ENCODE assay signal across 19 cellular contexts in genomic region chr12:108152179-108152538, GRCh38. TPM values are rescaled to one million over a fixed set of nuclear protein-coding genes. Genes with fewer than 3 reads are reported as not detected.
A peak's percentile ranks its signal among the peaks of the same experiment; 100 is the strongest.
DNase-seq lines count a peak whose midpoint lies in the region; ATAC-seq and TF ChIP-seq lines count a peak whose summit lies in the region.
"Had no signal": no experiment of that assay in that cellular context is flagged by ENCODE, and none has a peak within 500 bp of the region (broad histone marks: within the 10 kb centered on the region; RNA-seq: fewer than 3 reads in every experiment).

No MANE protein-coding gene starts in this region.

- ATAC-seq in WTC11, result no peak
- no peak for ATAC-seq in GM18873 (IDR thresholded peaks at IDR 0.05; ENCODE audit: low FRiP score, unreplicated experiment)

- H3K27ac Mint-ChIP-seq in WTC11 (no peak overlapping the region), nephron progenitor cell (no peak overlapping the region)
- H3K27ac Mint-ChIP-seq: B cell; CD14-positive monocyte; CD4-positive, alpha-beta memory T cell had no signal

- H3K9me3 ChIP-seq in BLaER1, result no peaks in the 10 kb centered on the region
- H3K9me3 ChIP-seq: BLaER1 treated with 17β-estradiol and CSF1 and Interleukin-3, amounts not matched to agents 10 nM and 100 nM had no signal

- H3K27me3 Mint-ChIP-seq in WTC11 (ENCODE audit: low read depth), result no peaks in the 10 kb centered on the region; the same call in 1 of the 2 replicates
- H3K27me3 Mint-ChIP-seq in nephron progenitor cell (ENCODE audit: low read depth, poor library complexity), result peaks cover 19% of the 10 kb centered on the region

- H3K4me3 Mint-ChIP-seq in WTC11 (no peak overlapping the region), nephron progenitor cell (peak overlapping the region; percentile 45)
- H3K4me3 Mint-ChIP-seq: B cell; CD14-positive monocyte; CD4-positive, alpha-beta memory T cell had no signal

- POLR2A ChIA-PET in WTC11 (lab: Charles Lee), result no interaction called here

- peaks cover 23% of the 10 kb centered on the region for H3K4me1 Mint-ChIP-seq in WTC11
- peaks cover 43% of the 10 kb centered on the region for H3K4me1 Mint-ChIP-seq in nephron progenitor cell
- H3K4me1 Mint-ChIP-seq: B cell; CD14-positive monocyte; CD4-positive, alpha-beta memory T cell had no signal

- H3K36me3 ChIP-seq in BLaER1, result no peaks in the 10 kb centered on the region
- H3K36me3 ChIP-seq: BLaER1 treated with 17β-estradiol and CSF1 and Interleukin-3, amounts not matched to agents 10 nM and 100 nM had no signal

- H3K4me2 ChIP-seq in BLaER1, result peak overlapping the region; percentile 10; the same call in 1 of the 2 replicates

- no peak overlapping the region for H3K9ac ChIP-seq in BLaER1
- H3K9ac ChIP-seq: BLaER1 treated with 17β-estradiol and CSF1 and Interleukin-3, amounts not matched to agents 10 nM and 100 nM; GM23248 had no signal

- CTCF ChIA-PET in WTC11 (lab: Charles Lee), result no interaction called here

- H3K36me3 Mint-ChIP-seq in WTC11 (no peaks in the 10 kb centered on the region), nephron progenitor cell (ENCODE audit: low read depth) (no peaks in the 10 kb centered on the region)
- H3K36me3 Mint-ChIP-seq: CD14-positive monocyte; CD4-positive, alpha-beta memory T cell had no signal

- H3K9me3 Mint-ChIP-seq in WTC11 (peaks cover 9% of the 10 kb centered on the region), nephron progenitor cell (no peaks in the 10 kb centered on the region)

- in situ Hi-C loops in GM13976 (cut with MboI; ENCODE audit: low sequenced_read_pairs, unreplicated experiment), result no loop called here

- no peaks in the 10 kb centered on the region for H3K27me3 ChIP-seq in BLaER1
- H3K27me3 ChIP-seq: BLaER1 treated with 17β-estradiol and CSF1 and Interleukin-3, amounts not matched to agents 10 nM and 100 nM had no signal

- H3K4me1 ChIP-seq in BLaER1, result peaks cover 7% of the 10 kb centered on the region

- no peak overlapping the region for H3K27ac ChIP-seq in BLaER1
- H3K27ac ChIP-seq: 22Rv1; BLaER1 treated with 17β-estradiol and CSF1 and Interleukin-3, amounts not matched to agents 10 nM and 100 nM; GM23248 had no signal

- no peak overlapping the region for H3K4me3 ChIP-seq in BLaER1
- H3K4me3 ChIP-seq: BLaER1 treated with 17β-estradiol and CSF1 and Interleukin-3, amounts not matched to agents 10 nM and 100 nM; GM23248 had no signal

- H4K20me1 ChIP-seq in BLaER1, result no peaks in the 10 kb centered on the region
- H4K20me1 ChIP-seq: BLaER1 treated with 17β-estradiol and CSF1 and Interleukin-3, amounts not matched to agents 10 nM and 100 nM had no signal

- intact Hi-C loops in posterior vena cava (cut with DNase I), result no loop called here

- TF ChIP-seq CTCF in WTC11 (IDR thresholded peaks at IDR 0.05) (no peak), nephron progenitor cell (IDR thresholded peaks at IDR 0.05) (no peak), GM13976 (IDR thresholded peaks at IDR 0.05; ENCODE audit: borderline replicate concordance, control extremely low read depth, extremely low read depth, insufficient read depth, missing control alignments) (no peak)

- no peak for DNase-seq in WTC11 (ENCODE audit: low spot score)
- no peak for DNase-seq in nephron progenitor cell
- peak; percentile 68 for DNase-seq in posterior vena cava (ENCODE audit: low spot score)
- DNase-seq in GM13976 (ENCODE audit: low spot score), result no peak
- no peak for DNase-seq in CD1c-positive myeloid dendritic cell (ENCODE audit: extremely low spot score)
- DNase-seq: Calu3; CD4-positive, alpha-beta memory T cell; COR-L47; DMS53; DMS79 treated with DMSO at 0.1 percent for 48 hours; GF-D8; GM23248; HCEC 1CT had no signal

TF ChIP-seq in WTC11, 78 proteins besides CTCF, POLR2A, EP300 and RAD21:
- no peak for TF ChIP-seq IRF2 (CRISPR knock-in tag; IDR thresholded peaks at IDR 0.05; ENCODE audit: borderline replicate concordance, low read depth)
- TF ChIP-seq ZNF671 (CRISPR knock-in tag; IDR thresholded peaks at IDR 0.05), result no peak
- no peak for TF ChIP-seq NFATC4 (CRISPR knock-in tag; IDR thresholded peaks at IDR 0.05)
- TF ChIP-seq NR1H2 (CRISPR knock-in tag; IDR thresholded peaks at IDR 0.05), result peak; percentile 65; the same call in 1 of the 2 replicates
- TF ChIP-seq ATF1 (CRISPR knock-in tag; IDR thresholded peaks at IDR 0.05), result no peak

RNA-seq across cellular contexts. Expression of gene WSCD2, which starts 23.1 kb away (rescaled TPM):
- total RNA-seq in WTC11 (2021) (1.1 to 1.6 TPM (median 1.6 TPM) in 3 replicates), posterior vena cava (10 to 100 TPM in 1 of 2 donors, 1 to 10 TPM in 1; 9.3 to 17.8 TPM)
- total RNA-seq: Calu3; CD4-positive, alpha-beta memory T cell; GM23248 had no signal
